In genomic region chr14:23066368-23066767, GRCh38 we compare ENCODE assay signal across 1 cellular context.
TF ChIP-seq lines count a peak whose summit lies in the region.

No MANE protein-coding gene starts in this region.

TF ChIP-seq in H1, 55 proteins besides CTCF, POLR2A, EP300 and RAD21:
- TF ChIP-seq POU5F1 (IDR thresholded peaks at IDR 0.05; ENCODE audit: low read depth, low read length) (no peak), MAFK (IDR thresholded peaks at IDR 0.05; ENCODE audit: low read depth, low read length) (no peak), RBBP5 (IDR thresholded peaks at IDR 0.05; ENCODE audit: borderline replicate concordance, low read depth, low read length) (no peak), CHD7 (IDR thresholded peaks at IDR 0.05; ENCODE audit: insufficient replicate concordance, low read length) (no peak), SIRT6 (IDR thresholded peaks at IDR 0.05; ENCODE audit: low read length) (no peak), TEAD4 (IDR thresholded peaks at IDR 0.05; ENCODE audit: low read depth, low read length) (no peak), NRF1 (IDR thresholded peaks at IDR 0.05; ENCODE audit: low read depth, low read length) (no peak), TBP (IDR thresholded peaks at IDR 0.05; ENCODE audit: low read depth, low read length) (no peak), FOSL1 (IDR thresholded peaks at IDR 0.05; ENCODE audit: insufficient read depth, low read depth, low read length) (no peak), JUN (IDR thresholded peaks at IDR 0.05; ENCODE audit: low read depth, low read length) (no peak)
